In the genomic region with DNA sequence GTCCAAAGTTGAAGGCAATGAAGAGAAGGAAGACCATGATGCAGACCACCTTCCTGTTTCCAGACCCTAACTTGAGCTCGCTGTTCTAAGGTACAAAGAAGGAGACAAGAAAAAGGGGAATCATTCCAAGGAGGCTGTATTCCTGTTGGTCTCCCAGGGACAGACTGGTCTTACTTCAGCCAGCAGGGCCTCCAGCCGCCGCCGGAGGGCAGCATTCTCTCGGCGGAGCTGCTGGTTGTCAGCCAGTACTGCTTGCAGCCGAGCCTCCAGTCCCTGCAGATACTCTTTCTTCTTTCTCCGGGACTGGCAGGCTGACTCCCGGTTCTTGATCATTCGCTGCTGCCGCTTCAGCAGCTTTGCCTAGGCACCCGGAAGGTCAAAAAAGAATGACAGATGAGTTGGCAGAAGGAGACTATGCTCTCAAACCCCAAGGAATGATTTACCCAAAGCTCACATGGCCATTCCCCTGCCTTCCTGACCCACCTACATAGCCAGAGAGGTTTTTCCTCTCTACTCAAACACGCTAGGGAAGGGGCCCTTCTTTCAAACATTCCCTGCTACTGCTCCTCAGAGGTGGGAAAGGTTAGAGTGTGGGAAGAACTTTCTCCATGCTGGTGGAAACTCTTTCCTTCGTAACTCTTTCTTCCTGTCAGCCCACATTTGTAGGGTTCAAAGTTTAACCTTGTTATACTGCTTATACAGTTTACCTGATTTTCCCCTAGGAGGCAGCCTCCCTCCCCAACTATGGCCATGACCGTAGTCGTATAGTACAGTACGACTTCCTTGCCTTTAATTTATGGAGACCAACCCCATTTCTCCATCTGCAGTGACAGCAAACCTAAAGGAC, we compare ENCODE assay signal across 1 cellular context.
A peak's percentile ranks its signal among the peaks of the same experiment; 100 is the strongest.
TF ChIP-seq lines count a peak whose summit lies in the region.

No MANE protein-coding gene starts in this region.

TF ChIP-seq in HepG2, 621 proteins besides CTCF, POLR2A, EP300 and RAD21 (continued from another document and continues in another):
- peak; percentile 75; the same call in 1 of the 2 replicates for TF ChIP-seq ARID4A (CRISPR knock-in tag; IDR thresholded peaks at IDR 0.05; ENCODE audit: borderline replicate concordance)
- no peak for TF ChIP-seq FOXA3 (CRISPR knock-in tag; IDR thresholded peaks at IDR 0.05)
- TF ChIP-seq ZNF256 (CRISPR knock-in tag; conservative IDR thresholded peaks at IDR 0.05): peak; percentile 89; the same call in 1 of the 2 replicates
- no peak for TF ChIP-seq RAD51 (IDR thresholded peaks at IDR 0.05; ENCODE audit: borderline replicate concordance)
- TF ChIP-seq ZFYVE20 (CRISPR knock-in tag; IDR thresholded peaks at IDR 0.05; ENCODE audit: borderline replicate concordance, low read depth): no peak
- TF ChIP-seq NFE2L2 (IDR thresholded peaks at IDR 0.05; ENCODE audit: low read length): no peak
- no peak for TF ChIP-seq HNRNPUL1 (IDR thresholded peaks at IDR 0.05; ENCODE audit: low read depth, low read length)
- 0 out of 2 replicates have a peak, but pooled peaks have one; percentile 52 for TF ChIP-seq ZNF383 (CRISPR knock-in tag; IDR thresholded peaks at IDR 0.05; ENCODE audit: borderline replicate concordance)
- TF ChIP-seq ONECUT2 (CRISPR knock-in tag; IDR thresholded peaks at IDR 0.05): no peak
- TF ChIP-seq RCOR2 (CRISPR knock-in tag; IDR thresholded peaks at IDR 0.05): no peak
- no peak for TF ChIP-seq ZNF891 (CRISPR knock-in tag; IDR thresholded peaks at IDR 0.05)
- TF ChIP-seq, protein P1, sequence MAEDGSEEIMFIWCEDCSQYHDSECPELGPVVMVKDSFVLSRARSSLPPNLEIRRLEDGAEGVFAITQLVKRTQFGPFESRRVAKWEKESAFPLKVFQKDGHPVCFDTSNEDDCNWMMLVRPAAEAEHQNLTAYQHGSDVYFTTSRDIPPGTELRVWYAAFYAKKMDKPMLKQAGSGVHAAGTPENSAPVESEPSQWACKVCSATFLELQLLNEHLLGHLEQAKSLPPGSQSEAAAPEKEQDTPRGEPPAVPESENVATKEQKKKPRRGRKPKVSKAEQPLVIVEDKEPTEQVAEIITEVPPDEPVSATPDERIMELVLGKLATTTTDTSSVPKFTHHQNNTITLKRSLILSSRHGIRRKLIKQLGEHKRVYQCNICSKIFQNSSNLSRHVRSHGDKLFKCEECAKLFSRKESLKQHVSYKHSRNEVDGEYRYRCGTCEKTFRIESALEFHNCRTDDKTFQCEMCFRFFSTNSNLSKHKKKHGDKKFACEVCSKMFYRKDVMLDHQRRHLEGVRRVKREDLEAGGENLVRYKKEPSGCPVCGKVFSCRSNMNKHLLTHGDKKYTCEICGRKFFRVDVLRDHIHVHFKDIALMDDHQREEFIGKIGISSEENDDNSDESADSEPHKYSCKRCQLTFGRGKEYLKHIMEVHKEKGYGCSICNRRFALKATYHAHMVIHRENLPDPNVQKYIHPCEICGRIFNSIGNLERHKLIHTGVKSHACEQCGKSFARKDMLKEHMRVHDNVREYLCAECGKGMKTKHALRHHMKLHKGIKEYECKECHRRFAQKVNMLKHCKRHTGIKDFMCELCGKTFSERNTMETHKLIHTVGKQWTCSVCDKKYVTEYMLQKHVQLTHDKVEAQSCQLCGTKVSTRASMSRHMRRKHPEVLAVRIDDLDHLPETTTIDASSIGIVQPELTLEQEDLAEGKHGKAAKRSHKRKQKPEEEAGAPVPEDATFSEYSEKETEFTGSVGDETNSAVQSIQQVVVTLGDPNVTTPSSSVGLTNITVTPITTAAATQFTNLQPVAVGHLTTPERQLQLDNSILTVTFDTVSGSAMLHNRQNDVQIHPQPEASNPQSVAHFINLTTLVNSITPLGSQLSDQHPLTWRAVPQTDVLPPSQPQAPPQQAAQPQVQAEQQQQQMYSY (CRISPR knock-in tag; IDR thresholded peaks at IDR 0.05): no peak
- peak; percentile 90 for TF ChIP-seq ZNF883 (CRISPR knock-in tag; IDR thresholded peaks at IDR 0.05; ENCODE audit: not compliant biosample characterization)
- no peak for TF ChIP-seq ZNF512 (CRISPR knock-in tag; IDR thresholded peaks at IDR 0.05)
- no peak for TF ChIP-seq ZBTB43 (CRISPR knock-in tag; conservative IDR thresholded peaks at IDR 0.05)
- TF ChIP-seq ZSCAN20 (CRISPR knock-in tag; IDR thresholded peaks at IDR 0.05; ENCODE audit: borderline replicate concordance): peak; percentile 96; the same call in 1 of the 2 replicates
- no peak for TF ChIP-seq MBNL3 (CRISPR knock-in tag; conservative IDR thresholded peaks at IDR 0.05)
- TF ChIP-seq, protein P2, sequence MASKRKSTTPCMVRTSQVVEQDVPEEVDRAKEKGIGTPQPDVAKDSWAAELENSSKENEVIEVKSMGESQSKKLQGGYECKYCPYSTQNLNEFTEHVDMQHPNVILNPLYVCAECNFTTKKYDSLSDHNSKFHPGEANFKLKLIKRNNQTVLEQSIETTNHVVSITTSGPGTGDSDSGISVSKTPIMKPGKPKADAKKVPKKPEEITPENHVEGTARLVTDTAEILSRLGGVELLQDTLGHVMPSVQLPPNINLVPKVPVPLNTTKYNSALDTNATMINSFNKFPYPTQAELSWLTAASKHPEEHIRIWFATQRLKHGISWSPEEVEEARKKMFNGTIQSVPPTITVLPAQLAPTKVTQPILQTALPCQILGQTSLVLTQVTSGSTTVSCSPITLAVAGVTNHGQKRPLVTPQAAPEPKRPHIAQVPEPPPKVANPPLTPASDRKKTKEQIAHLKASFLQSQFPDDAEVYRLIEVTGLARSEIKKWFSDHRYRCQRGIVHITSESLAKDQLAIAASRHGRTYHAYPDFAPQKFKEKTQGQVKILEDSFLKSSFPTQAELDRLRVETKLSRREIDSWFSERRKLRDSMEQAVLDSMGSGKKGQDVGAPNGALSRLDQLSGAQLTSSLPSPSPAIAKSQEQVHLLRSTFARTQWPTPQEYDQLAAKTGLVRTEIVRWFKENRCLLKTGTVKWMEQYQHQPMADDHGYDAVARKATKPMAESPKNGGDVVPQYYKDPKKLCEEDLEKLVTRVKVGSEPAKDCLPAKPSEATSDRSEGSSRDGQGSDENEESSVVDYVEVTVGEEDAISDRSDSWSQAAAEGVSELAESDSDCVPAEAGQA (IDR thresholded peaks at IDR 0.05; ENCODE audit: low read depth): no peak
- TF ChIP-seq, protein P2 (CRISPR knock-in tag; IDR thresholded peaks at IDR 0.05; ENCODE audit: borderline replicate concordance): peak; percentile 85; the same call in 1 of the 2 replicates
- TF ChIP-seq TERF1 (CRISPR knock-in tag; IDR thresholded peaks at IDR 0.05): no peak
- no peak for TF ChIP-seq PHF21A (CRISPR knock-in tag; IDR thresholded peaks at IDR 0.05)
- peak; percentile 44; the same call in 1 of the 2 replicates for TF ChIP-seq EEA1 (CRISPR knock-in tag; IDR thresholded peaks at IDR 0.05; ENCODE audit: borderline replicate concordance)
- TF ChIP-seq ZNF264 (CRISPR knock-in tag; IDR thresholded peaks at IDR 0.05): peak; percentile 78
- TF ChIP-seq ZNF513 (CRISPR knock-in tag; conservative IDR thresholded peaks at IDR 0.05): no peak; the same call in 1 of the 2 replicates
- TF ChIP-seq NR3C1 (CRISPR knock-in tag; IDR thresholded peaks at IDR 0.05): no peak
- peak; percentile 54; the same call in 1 of the 2 replicates for TF ChIP-seq FOXP4 (CRISPR knock-in tag; IDR thresholded peaks at IDR 0.05)
- no peak; the same call in 1 of the 2 replicates for TF ChIP-seq ZBTB3 (CRISPR knock-in tag; IDR thresholded peaks at IDR 0.05; ENCODE audit: borderline replicate concordance, low read depth)
- TF ChIP-seq ZFP62 (CRISPR knock-in tag; IDR thresholded peaks at IDR 0.05): no peak
- no peak for TF ChIP-seq KLF13 (CRISPR knock-in tag; IDR thresholded peaks at IDR 0.05)
